Comparison of ENCODE assay signal across 24 cellular contexts in the genomic region with DNA sequence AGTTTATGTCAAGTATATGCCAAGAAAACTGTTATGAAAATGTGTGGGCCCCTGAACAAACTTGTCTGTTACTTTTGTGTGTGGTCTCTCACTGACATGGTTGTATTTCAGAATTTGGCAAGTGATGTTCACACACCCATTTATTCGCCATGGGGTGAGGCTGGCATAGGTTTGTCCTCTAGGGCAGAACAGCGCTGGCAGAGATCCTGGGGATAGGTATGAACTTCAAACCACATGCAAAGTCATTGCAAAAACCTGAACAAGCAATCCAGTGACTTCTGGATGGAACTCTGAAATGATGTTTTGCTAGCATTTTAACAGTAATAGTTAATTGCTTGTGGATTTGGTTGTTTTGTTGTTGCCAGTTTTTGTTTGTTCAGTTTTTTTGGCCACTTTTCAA.
DNase-seq lines count a peak whose midpoint lies in the region; ATAC-seq, FAIRE-seq and TF ChIP-seq lines count a peak whose summit lies in the region.
"Had no signal": no experiment of that assay in that cellular context is flagged by ENCODE, and none has a peak within 500 bp of the region (broad histone marks: within the 10 kb centered on the region; RNA-seq: fewer than 3 reads in every experiment).

No MANE protein-coding gene starts in this region.

- no peaks in the 10 kb centered on the region for H3K9me3 Mint-ChIP-seq in CD8-positive, alpha-beta T cell
- H3K9me3 Mint-ChIP-seq: activated CD4-positive, alpha-beta T cell treated with anti-CD3 and anti-CD28 coated beads, Interleukin-2, amount 10 ng/mL, durations not matched to agents 7 days and 5 days; activated naive CD8-positive, alpha-beta T cell treated with anti-CD3 and anti-CD28 coated beads, Interleukin-2, amount 50 U/mL, for 24 hours; central memory CD8-positive, alpha-beta T cell; HFFc6; nephron progenitor cell; stimulated activated memory B cell treated with anti-CD40 and anti-IgM and Interleukin-4, amounts not matched to agents 10 μg/mL and 1 μg/mL and 100 μg/mL, for 72 hours had no signal

- no peaks in the 10 kb centered on the region for H3K9me3 ChIP-seq in CD8-positive, alpha-beta T cell (ENCODE audit: low read length)
- H3K9me3 ChIP-seq: pancreas, right atrium auricular region had no signal

- CTCF ChIA-PET in CD8-positive, alpha-beta T cell (lab: Charles Lee): no interaction called here

- no peaks in the 10 kb centered on the region for H3K36me3 ChIP-seq in CD8-positive, alpha-beta T cell (ENCODE audit: insufficient read depth, low read length)
- H3K36me3 ChIP-seq: pancreas, right atrium auricular region had no signal

- TF ChIP-seq CTCF in LNCaP clone FGC (IDR thresholded peaks at IDR 0.05; ENCODE audit: control insufficient read depth, extremely low read depth, insufficient read depth): no peak
- TF ChIP-seq CTCF in CD8-positive, alpha-beta T cell (IDR thresholded peaks at IDR 0.05): no peak

- H3K4me3 Mint-ChIP-seq in CD8-positive, alpha-beta T cell: no peak overlapping the region
- H3K4me3 Mint-ChIP-seq: activated CD4-positive, alpha-beta T cell treated with anti-CD3 and anti-CD28 coated beads, Interleukin-2, amount 10 ng/mL, durations not matched to agents 7 days and 5 days; activated CD8-positive, alpha-beta memory T cell treated with anti-CD3 and anti-CD28 coated beads, Interleukin-2, amount 10 ng/mL, durations not matched to agents 7 days and 5 days; activated naive CD8-positive, alpha-beta T cell treated with anti-CD3 and anti-CD28 coated beads, Interleukin-2, amount 50 U/mL, for 24 hours; central memory CD8-positive, alpha-beta T cell; nephron progenitor cell; stimulated activated memory B cell treated with anti-CD40 and anti-IgM and Interleukin-4, amounts not matched to agents 10 μg/mL and 1 μg/mL and 100 μg/mL, for 72 hours had no signal

- DNase-seq in LNCaP clone FGC (ENCODE audit: low read depth) (peak; percentile 10), astrocyte of the hippocampus (ENCODE audit: low read depth, low spot score) (peak; percentile 41), fibroblast of peridontal ligament (ENCODE audit: extremely low read depth) (peak; percentile 27), sciatic nerve (ENCODE audit: low spot score) (no peak), HTR-8/SVneo (ENCODE audit: insufficient read length, low spot score) (no peak)
- no peak for DNase-seq in CD8-positive, alpha-beta T cell
- DNase-seq: activated CD4-positive, alpha-beta T cell treated with anti-CD3 and anti-CD28 coated beads, Interleukin-2, amount 10 ng/mL, durations not matched to agents 7 days and 5 days; activated CD8-positive, alpha-beta memory T cell treated with anti-CD3 and anti-CD28 coated beads, Interleukin-2, amount 10 ng/mL, durations not matched to agents 7 days and 5 days; activated naive CD8-positive, alpha-beta T cell treated with anti-CD3 and anti-CD28 coated beads, Interleukin-2, amount 50 U/mL, for 24 hours; activated T-cell treated with anti-CD3 and anti-CD28 coated beads, Interleukin-2, amount 50 U/mL, for 48 hours; dermis blood vessel endothelial cell; HFFc6; NCI-H1417 treated with DMSO at 0.1 percent for 48 hours; NCI-H446 treated with DMSO at 0.1 percent for 48 hours; nephron progenitor cell; pancreas; Right ventricle myocardium superior; stimulated activated CD4-positive, alpha-beta T cell treated with anti-CD3 and anti-CD28 coated beads, Interleukin-4, amount 100 ng/mL, for 4 hours; T-helper 9 cell had no signal

- POLR2A ChIA-PET in CD8-positive, alpha-beta T cell (lab: Charles Lee): no interaction called here

- no peak overlapping the region for H3K4me3 ChIP-seq in LNCaP clone FGC (ENCODE audit: low read depth, low read length)
- no peak overlapping the region for H3K4me3 ChIP-seq in CD8-positive, alpha-beta T cell (ENCODE audit: low read depth, low read length)
- H3K4me3 ChIP-seq: pancreas, right atrium auricular region had no signal

- no peaks in the 10 kb centered on the region for H3K27me3 ChIP-seq in CD8-positive, alpha-beta T cell (ENCODE audit: insufficient read depth, low read length)
- H3K27me3 ChIP-seq: pancreas, right atrium auricular region had no signal

- H3K36me3 Mint-ChIP-seq in CD8-positive, alpha-beta T cell: no peaks in the 10 kb centered on the region
- H3K36me3 Mint-ChIP-seq: activated CD8-positive, alpha-beta memory T cell treated with anti-CD3 and anti-CD28 coated beads, Interleukin-2, amount 10 ng/mL, durations not matched to agents 7 days and 5 days; stimulated activated memory B cell treated with anti-CD40 and anti-IgM and Interleukin-4, amounts not matched to agents 10 μg/mL and 1 μg/mL and 100 μg/mL, for 72 hours had no signal

- H3K27me3 Mint-ChIP-seq in CD8-positive, alpha-beta T cell (ENCODE audit: low read depth): peaks cover 21% of the 10 kb centered on the region

- ATAC-seq in sciatic nerve: peak; percentile 38
- no peak for ATAC-seq in CD8-positive, alpha-beta T cell
- no peak for ATAC-seq in GM18520 (IDR thresholded peaks at IDR 0.05; ENCODE audit: unreplicated experiment)
- ATAC-seq: activated CD8-positive, alpha-beta memory T cell treated with anti-CD3 and anti-CD28 coated beads, Interleukin-2, amount 10 ng/mL, durations not matched to agents 7 days and 5 days; activated naive CD8-positive, alpha-beta T cell treated with anti-CD3 and anti-CD28 coated beads, Interleukin-2, amount 50 U/mL, for 24 hours; pancreas; stimulated activated memory B cell treated with anti-CD40 and anti-IgM and Interleukin-4, amounts not matched to agents 10 μg/mL and 1 μg/mL and 100 μg/mL, for 72 hours had no signal

- H3K4me1 Mint-ChIP-seq in CD8-positive, alpha-beta T cell (ENCODE audit: low read depth): no peaks in the 10 kb centered on the region
- H3K4me1 Mint-ChIP-seq: activated CD4-positive, alpha-beta T cell treated with anti-CD3 and anti-CD28 coated beads, Interleukin-2, amount 10 ng/mL, durations not matched to agents 7 days and 5 days; activated CD8-positive, alpha-beta memory T cell treated with anti-CD3 and anti-CD28 coated beads, Interleukin-2, amount 10 ng/mL, durations not matched to agents 7 days and 5 days; activated naive CD8-positive, alpha-beta T cell treated with anti-CD3 and anti-CD28 coated beads, Interleukin-2, amount 50 U/mL, for 24 hours; central memory CD8-positive, alpha-beta T cell; stimulated activated memory B cell treated with anti-CD40 and anti-IgM and Interleukin-4, amounts not matched to agents 10 μg/mL and 1 μg/mL and 100 μg/mL, for 72 hours had no signal

- intact Hi-C loops in sciatic nerve (cut with DNase I): no loop called here
- intact Hi-C loops in CD8-positive, alpha-beta T cell (cut with DNase I, micrococcal nuclease): no loop called here

- H3K27ac Mint-ChIP-seq in CD8-positive, alpha-beta T cell: no peak overlapping the region
- H3K27ac Mint-ChIP-seq: activated CD4-positive, alpha-beta T cell treated with anti-CD3 and anti-CD28 coated beads, Interleukin-2, amount 10 ng/mL, durations not matched to agents 7 days and 5 days; activated CD8-positive, alpha-beta memory T cell treated with anti-CD3 and anti-CD28 coated beads, Interleukin-2, amount 10 ng/mL, durations not matched to agents 7 days and 5 days; activated naive CD8-positive, alpha-beta T cell treated with anti-CD3 and anti-CD28 coated beads, Interleukin-2, amount 50 U/mL, for 24 hours; nephron progenitor cell; stimulated activated memory B cell treated with anti-CD40 and anti-IgM and Interleukin-4, amounts not matched to agents 10 μg/mL and 1 μg/mL and 100 μg/mL, for 72 hours had no signal

- no peak overlapping the region for H3K27ac ChIP-seq in CD8-positive, alpha-beta T cell (ENCODE audit: low read depth, low read length)
- H3K27ac ChIP-seq: pancreas, right atrium auricular region had no signal

- FAIRE-seq in HTR-8/SVneo (lab: Jason Lieb, UNC): no peak
- FAIRE-seq: D721Med, pancreas had no signal

- no peaks in the 10 kb centered on the region for H3K4me1 ChIP-seq in CD8-positive, alpha-beta T cell (ENCODE audit: insufficient read depth, low read length)
- H3K4me1 ChIP-seq: pancreas, right atrium auricular region had no signal

Comparison
In these comparisons a context has a peak if more than half of its experiments do, and no peak if none do; other contexts are left out.
1. DNase-seq: peak in LNCaP clone FGC (single experiment), astrocyte of the hippocampus (single experiment) and fibroblast of peridontal ligament (single experiment); none in sciatic nerve (single experiment), HTR-8/SVneo (single experiment) and CD8-positive, alpha-beta T cell (0 of 7).